ENCODE assay signal across 15 cellular contexts in genomic region chr11:12102588-12103410, GRCh38. TPM values are rescaled to one million over a fixed set of nuclear protein-coding genes. Genes with fewer than 3 reads are reported as not detected.
A peak's percentile ranks its signal among the peaks of the same experiment; 100 is the strongest.
DNase-seq lines count a peak whose midpoint lies in the region; ATAC-seq, FAIRE-seq and TF ChIP-seq lines count a peak whose summit lies in the region.
"Had no signal": no experiment of that assay in that cellular context is flagged by ENCODE, and none has a peak within 500 bp of the region (broad histone marks: within the 10 kb centered on the region; RNA-seq: fewer than 3 reads in every experiment).

No MANE protein-coding gene starts in this region.

- DNase-seq in NCI-H146 treated with DMSO at 0.1 percent for 48 hours (lab: John Stamatoyannopoulos, UW; ENCODE audit: unreplicated experiment) (peak; percentile 18), NCI-H146 (lab: John Stamatoyannopoulos, UW) (no peak), NCI-H526 treated with DMSO at 0.1 percent for 48 hours (lab: John Stamatoyannopoulos, UW) (peak; percentile 31), colonic mucosa (no peak), renal cortical epithelial cell (ENCODE audit: low read depth) (peak; percentile 47), GM12892 (ENCODE audit: insufficient read length) (no peak), kidney tubule cell (ENCODE audit: low spot score) (no peak)
- DNase-seq: activated CD4-positive, alpha-beta T cell treated with anti-CD3 and anti-CD28 coated beads, Interleukin-2, amount 50 U/mL, for 4 hours; activated T-cell treated with anti-CD3 and anti-CD28 coated beads, Interleukin-2, amount 50 U/mL, for 72 hours; cortex of kidney; small intestine; T1000 had no signal

- no peak for ATAC-seq in GM19395 (IDR thresholded peaks at IDR 0.05; ENCODE audit: unreplicated experiment)
- ATAC-seq: activated T-cell treated with anti-CD3 and anti-CD28 coated beads, Interleukin-2, amount 50 U/mL, for 72 hours had no signal

- TF ChIP-seq CTCF in colonic mucosa (IDR thresholded peaks at IDR 0.05), result peak; percentile 16

- H3K27me3 ChIP-seq in colonic mucosa, result no peaks in the 10 kb centered on the region

- no peak overlapping the region for H3K9ac ChIP-seq in colonic mucosa (ENCODE audit: low read depth in 2 of 2, low read length in 2 of 2)

- intact Hi-C loops in colonic mucosa (cut with DNase I), result no loop called here

- no peaks in the 10 kb centered on the region for H3K4me1 ChIP-seq in colonic mucosa

- H3K27ac ChIP-seq in colonic mucosa, result no peak overlapping the region

- no peaks in the 10 kb centered on the region for H3K9me3 ChIP-seq in colonic mucosa

- no peak overlapping the region for H3K4me3 ChIP-seq in colonic mucosa

- FAIRE-seq in GM12892 (lab: Jason Lieb, UNC), result no peak
- FAIRE-seq: A204.1, HTR-8/SVneo, small intestine had no signal

- TF ChIP-seq POLR2A in GM12892 (IDR thresholded peaks at IDR 0.05; ENCODE audit: low read depth, low read length), result no peak

- no peaks in the 10 kb centered on the region for H3K36me3 ChIP-seq in colonic mucosa

RNA-seq across cellular contexts. Expression of gene MICAL2, which starts 7.6 kb away (rescaled TPM):
- total RNA-seq in colonic mucosa (100 to 1,000 TPM; 194 TPM), renal cortical epithelial cell (266 and 361 TPM in 2 replicates)
- polyA plus RNA-seq in GM12892 (2012; ENCODE audit: missing spikeins), result 1.1 TPM

Comparison
In these comparisons a context has a peak if more than half of its experiments do, and no peak if none do; other contexts are left out.
1. DNase-seq: peak in NCI-H146 treated with DMSO at 0.1 percent for 48 hours (single experiment), NCI-H526 treated with DMSO at 0.1 percent for 48 hours (single experiment) and renal cortical epithelial cell (single experiment); none in NCI-H146 (single experiment), colonic mucosa (single experiment), GM12892 (single experiment) and kidney tubule cell (single experiment).